ENCODE assay signal across 8 cellular contexts in the genomic region with DNA sequence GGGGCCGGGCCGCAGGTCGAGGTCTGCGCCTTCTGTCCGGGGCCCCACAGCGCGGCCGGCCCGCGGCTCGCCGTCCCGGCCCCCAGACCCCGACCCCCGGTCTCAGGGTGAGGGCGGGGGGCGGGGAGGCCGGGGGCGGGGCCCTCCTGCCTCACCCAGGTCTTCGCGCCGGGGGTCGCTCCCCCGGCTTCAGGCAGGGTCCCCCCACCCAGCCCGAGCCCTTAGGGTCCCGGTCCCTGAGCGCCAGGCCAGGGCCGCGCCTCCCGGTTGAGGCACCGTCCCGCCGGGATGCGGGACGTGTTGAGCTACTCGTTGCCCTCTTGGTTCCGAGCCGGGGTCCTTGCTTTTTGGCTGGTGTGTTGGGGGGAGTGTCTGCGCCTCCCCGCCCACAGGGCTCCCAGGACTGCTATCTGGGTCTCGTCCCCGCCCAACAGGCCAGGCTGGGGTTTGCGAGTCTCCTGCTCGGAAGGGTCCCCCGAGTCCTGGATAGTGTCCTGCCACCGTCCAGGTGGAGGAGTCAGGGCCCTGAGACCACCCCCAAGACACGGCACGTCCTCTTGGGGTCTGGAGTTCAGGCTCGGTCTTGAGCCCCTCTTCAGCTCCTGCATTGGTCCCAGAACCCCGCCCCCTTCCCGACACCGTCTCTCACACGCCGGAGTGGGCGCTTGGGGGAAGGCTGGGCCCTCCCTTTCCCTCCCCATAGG. TPM values are rescaled to one million over a fixed set of nuclear protein-coding genes. Genes with fewer than 3 reads are reported as not detected.
DNase-seq lines count a peak whose midpoint lies in the region; ATAC-seq, FAIRE-seq and TF ChIP-seq lines count a peak whose summit lies in the region.

No MANE protein-coding gene starts in this region.

- no peaks in the 10 kb centered on the region for H3K36me3 Mint-ChIP-seq in activated naive CD4-positive, alpha-beta T cell treated with anti-CD3 and anti-CD28 coated beads for 36 hours (ENCODE audit: low read depth)

- CTCF ChIA-PET in A549 (lab: Yijun Ruan, JAX), result interaction anchor here (0.5 to 1.5 kb wide), 5 partner anchors 11 to 199 kb away, joined by 3 to 6 read pairs (median 4); no protein-coding TSS in a partner anchor
- CTCF ChIA-PET in activated naive CD4-positive, alpha-beta T cell treated with anti-CD3 and anti-CD28 coated beads for 36 hours (lab: Charles Lee), result interaction anchor here (1.9 to 3.9 kb wide), 2 partner anchors 20 to 132 kb away, joined by 12 to 18 read pairs; no protein-coding TSS in a partner anchor

- H3K27ac ChIP-seq in A549 (peak overlapping the region; percentile 97 to 99), right atrium auricular region (peak overlapping the region; percentile 85), gastrocnemius medialis (peak overlapping the region; percentile 86 to 96 (median 88))

- peak overlapping the region; percentile 96 for H3K4me3 ChIP-seq in A549
- peak overlapping the region; percentile 85 to 88 for H3K4me3 ChIP-seq in right atrium auricular region
- peak overlapping the region; percentile 75 to 94 (median 86) for H3K4me3 ChIP-seq in gastrocnemius medialis

- no peaks in the 10 kb centered on the region for H3K27me3 Mint-ChIP-seq in activated naive CD4-positive, alpha-beta T cell treated with anti-CD3 and anti-CD28 coated beads for 36 hours (ENCODE audit: low read depth)

- peaks cover 36% of the 10 kb centered on the region for H3K4me1 Mint-ChIP-seq in activated naive CD4-positive, alpha-beta T cell treated with anti-CD3 and anti-CD28 coated beads for 36 hours (ENCODE audit: low read depth)

- H3K4me3 Mint-ChIP-seq in activated naive CD4-positive, alpha-beta T cell treated with anti-CD3 and anti-CD28 coated beads for 36 hours, result peak overlapping the region; percentile 84

- peak overlapping the region; percentile 77 for H3K4me2 ChIP-seq in A549

- H3K9me3 Mint-ChIP-seq in activated naive CD4-positive, alpha-beta T cell treated with anti-CD3 and anti-CD28 coated beads for 36 hours, result no peaks in the 10 kb centered on the region

- H3K27me3 ChIP-seq in right atrium auricular region (no peaks in the 10 kb centered on the region), gastrocnemius medialis (no peaks in the 10 kb centered on the region)

- ATAC-seq in A549 (peak; percentile 9 to 23; a peak in 3 of 6 replicates), GM18511 (IDR thresholded peaks at IDR 0.05; ENCODE audit: unreplicated experiment) (peak; percentile 27), gastrocnemius medialis (peak; percentile 4 to 11)

- intact Hi-C loops in activated naive CD4-positive, alpha-beta T cell treated with anti-CD3 and anti-CD28 coated beads for 36 hours (cut with micrococcal nuclease), result loop anchor here (1.0 to 5.0 kb wide), 6 partner anchors 18 to 452 kb away; a partner anchor contains a TSS
- intact Hi-C loops in gastrocnemius medialis (cut with DNase I; ENCODE audit: low total_unique reads), result loop anchor here (2.0 to 5.0 kb wide), 2 partner anchors 59 to 114 kb away; a partner anchor contains a TSS

- WGBS in A549 (ENCODE audit: missing lambda C conversion rate), result 2% methylated on average over 6 of the region's 55 CpGs

- TF ChIP-seq RAD21 in A549 (conservative IDR thresholded peaks at IDR 0.05 in 1 of 2, IDR thresholded peaks at IDR 0.05 in 1 of 2) (no peak), Ishikawa (IDR thresholded peaks at IDR 0.05; ENCODE audit: low read depth) (no peak)

- POLR2A ChIA-PET in A549 (lab: Yijun Ruan, JAX), result interaction anchor here (1.1 kb wide), 1 partner anchor 239 kb away, joined by 3 read pairs; a partner anchor contains a TSS

- H3K4me1 ChIP-seq in A549, result peaks cover 13% of the 10 kb centered on the region; the same call in 1 of the 3 replicates
- H3K4me1 ChIP-seq in right atrium auricular region, result peaks cover 0 to 53% of the 10 kb centered on the region in 2 donors
- peaks cover 49 to 51% of the 10 kb centered on the region in 2 donors for H3K4me1 ChIP-seq in gastrocnemius medialis

- no peak for DNase-seq in A549 (ENCODE audit: low read depth in 1 of 2, low spot score in 1 of 2)
- DNase-seq in activated naive CD4-positive, alpha-beta T cell treated with anti-CD3 and anti-CD28 coated beads for 36 hours, result peak; percentile 39
- no peak for DNase-seq in right atrium auricular region (ENCODE audit: low spot score)
- no peak for DNase-seq in gastrocnemius medialis
- DNase-seq in amygdala (lab: John Stamatoyannopoulos, UW), result no peak
- no peak for DNase-seq in OCI-M2 (lab: John Stamatoyannopoulos, UW; ENCODE audit: unreplicated experiment)

- in situ Hi-C loops in gastrocnemius medialis (cut with MboI; ENCODE audit: low sequenced_read_pairs in 4 of 4), result loop anchor here in 2 of 4 donors (10.0 to 25.0 kb wide), 2 partner anchors 57 to 129 kb away; a partner anchor contains a TSS

- TF ChIP-seq POLR2A in A549 (IDR thresholded peaks at IDR 0.05; ENCODE audit: low read length) (no peak), gastrocnemius medialis (IDR thresholded peaks at IDR 0.05) (no peak)

- no peak for FAIRE-seq in A549 (lab: Jason Lieb, UNC)

- TF ChIP-seq CTCF in A549 (IDR thresholded peaks at IDR 0.05) (no peak), right atrium auricular region (IDR thresholded peaks at IDR 0.05) (no peak), gastrocnemius medialis (IDR thresholded peaks at IDR 0.05 in 4 of 5, conservative IDR thresholded peaks at IDR 0.05 in 1 of 5) (no peak)

- no peaks in the 10 kb centered on the region for H3K9me3 ChIP-seq in A549
- H3K9me3 ChIP-seq in right atrium auricular region, result no peaks in the 10 kb centered on the region
- no peaks in the 10 kb centered on the region for H3K9me3 ChIP-seq in gastrocnemius medialis

- peak overlapping the region; percentile 79 for H3K27ac Mint-ChIP-seq in activated naive CD4-positive, alpha-beta T cell treated with anti-CD3 and anti-CD28 coated beads for 36 hours

- TF ChIP-seq EP300 in A549 (IDR thresholded peaks at IDR 0.05) (no peak), Ishikawa (IDR thresholded peaks at IDR 0.05; ENCODE audit: borderline replicate concordance) (no peak)

- H3K36me3 ChIP-seq in right atrium auricular region (peaks cover 4% of the 10 kb centered on the region), gastrocnemius medialis (peaks cover 0 to under 1% of the 10 kb centered on the region in 2 donors)

TF ChIP-seq in A549, 52 proteins besides CTCF, POLR2A, EP300 and RAD21 (continues in another document):
- TF ChIP-seq KDM5A (IDR thresholded peaks at IDR 0.05), result no peak

TF ChIP-seq in Ishikawa, 13 proteins besides CTCF, POLR2A, EP300 and RAD21:
- TF ChIP-seq ZBTB7A (IDR thresholded peaks at IDR 0.05; ENCODE audit: low read depth), result peak; percentile 32; the same call in 1 of the 2 replicates
- TF ChIP-seq, protein P1, sequence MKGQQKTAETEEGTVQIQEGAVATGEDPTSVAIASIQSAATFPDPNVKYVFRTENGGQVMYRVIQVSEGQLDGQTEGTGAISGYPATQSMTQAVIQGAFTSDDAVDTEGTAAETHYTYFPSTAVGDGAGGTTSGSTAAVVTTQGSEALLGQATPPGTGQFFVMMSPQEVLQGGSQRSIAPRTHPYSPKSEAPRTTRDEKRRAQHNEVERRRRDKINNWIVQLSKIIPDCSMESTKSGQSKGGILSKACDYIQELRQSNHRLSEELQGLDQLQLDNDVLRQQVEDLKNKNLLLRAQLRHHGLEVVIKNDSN (IDR thresholded peaks at IDR 0.05), result no peak

RNA-seq across cellular contexts. Expression of a gene that starts 0.5 kb away (rescaled TPM):
- polyA plus RNA-seq in A549 (2011; rRNA removed) (4.5 and 5.2 TPM in 2 replicates), A549 (2017; fragmentation: RNase III; extraction: RNeasy Plus Mini Kit Qiagen cat#74134 plus additional on column Dnase treatment) (10.6 to 12.8 TPM (median 11.3 TPM) in 3 replicates)
- polyA plus RNA-seq in A549 (2012; cell fraction: cytosol; rRNA removed), result 8.6 and 11.9 TPM in 2 replicates
- polyA plus RNA-seq in A549 (2012; cell fraction: nucleus; rRNA removed), result 17.1 and 17.4 TPM in 2 replicates
- polyA minus RNA-seq in A549 (2011; rRNA and poly(A)+ RNA removed), result 8.8 and 10.8 TPM in 2 replicates
- 10 to 100 TPM; 16.1 to 20.1 TPM for total RNA-seq in activated naive CD4-positive, alpha-beta T cell treated with anti-CD3 and anti-CD28 coated beads for 36 hours
- total RNA-seq in right atrium auricular region (10 to 100 TPM; 10.9 to 11.4 TPM), gastrocnemius medialis (10 to 100 TPM; 15.5 to 20.0 (median 17.5) TPM)

RNA-seq across cellular contexts. Expression of a gene that starts 22.7 kb away (rescaled TPM):
- polyA plus RNA-seq in A549 (2011; rRNA removed) (526 and 680 TPM in 2 replicates), A549 (2017; fragmentation: RNase III; extraction: RNeasy Plus Mini Kit Qiagen cat#74134 plus additional on column Dnase treatment) (971 to 1,113 TPM (median 999 TPM) in 3 replicates)
- 739 and 972 TPM in 2 replicates for polyA plus RNA-seq in A549 (2012; cell fraction: cytosol; rRNA removed)
- 944 and 1,422 TPM in 2 replicates for polyA plus RNA-seq in A549 (2012; cell fraction: nucleus; rRNA removed)
- 645 and 954 TPM in 2 replicates for polyA minus RNA-seq in A549 (2011; rRNA and poly(A)+ RNA removed)
- 1,000 to 10,000 TPM; 3,747 to 3,914 TPM for total RNA-seq in activated naive CD4-positive, alpha-beta T cell treated with anti-CD3 and anti-CD28 coated beads for 36 hours
- total RNA-seq in right atrium auricular region (1,000 to 10,000 TPM; 1,205 to 1,737 TPM), gastrocnemius medialis (1,000 to 10,000 TPM; 1,701 to 2,714 (median 2,440) TPM)

RNA-seq across cellular contexts. Expression of a gene that starts 37.1 kb away (rescaled TPM):
- polyA plus RNA-seq in A549 (2011; rRNA removed) (30.4 and 33.0 TPM in 2 replicates), A549 (2017; fragmentation: RNase III; extraction: RNeasy Plus Mini Kit Qiagen cat#74134 plus additional on column Dnase treatment) (54.7 to 61.8 TPM (median 54.9 TPM) in 3 replicates)
- 80.8 and 92.4 TPM in 2 replicates for polyA plus RNA-seq in A549 (2012; cell fraction: cytosol; rRNA removed)
- 89.4 and 104 TPM in 2 replicates for polyA plus RNA-seq in A549 (2012; cell fraction: nucleus; rRNA removed)
- 44.8 and 49.2 TPM in 2 replicates for polyA minus RNA-seq in A549 (2011; rRNA and poly(A)+ RNA removed)
- 10 to 100 TPM; 19.3 to 19.6 TPM for total RNA-seq in activated naive CD4-positive, alpha-beta T cell treated with anti-CD3 and anti-CD28 coated beads for 36 hours
- total RNA-seq in right atrium auricular region (100 to 1,000 TPM in 1 of 2 donors, 10 to 100 TPM in 1; 46.2 to 202 TPM), gastrocnemius medialis (100 to 1,000 TPM in 3 of 4 donors, 10 to 100 TPM in 1; 61.3 to 135 (median 115) TPM)

RNA-seq across cellular contexts. Expression of a gene that starts 58.7 kb away (rescaled TPM):
- polyA plus RNA-seq in A549 (2011; rRNA removed), result 2.2 and 2.3 TPM in 2 replicates
- polyA plus RNA-seq in A549 (2012; cell fraction: cytosol; rRNA removed), result 7.0 and 12.5 TPM in 2 replicates
- polyA plus RNA-seq in A549 (2012; cell fraction: nucleus; rRNA removed), result 15.8 and 26.9 TPM in 2 replicates
- 10.2 to 11.6 TPM (median 11.4 TPM) in 3 replicates for polyA plus RNA-seq in A549 (2017; fragmentation: RNase III; extraction: RNeasy Plus Mini Kit Qiagen cat#74134 plus additional on column Dnase treatment)
- polyA minus RNA-seq in A549 (2011; rRNA and poly(A)+ RNA removed), result 2.6 and 3.7 TPM in 2 replicates
- total RNA-seq in activated naive CD4-positive, alpha-beta T cell treated with anti-CD3 and anti-CD28 coated beads for 36 hours, result 10 to 100 TPM; 11.3 to 11.9 TPM
- 10 to 100 TPM; 33.8 to 50.0 TPM for total RNA-seq in right atrium auricular region
- total RNA-seq in gastrocnemius medialis, result 100 to 1,000 TPM in 2 of 4 donors, 10 to 100 TPM in 2; 50.0 to 104 (median 91.9) TPM
